In genomic region chrX:40538391-40538790, GRCh38 we compare ENCODE assay signal across 15 cellular contexts. TPM values are rescaled to one million over a fixed set of nuclear protein-coding genes. Genes with fewer than 3 reads are reported as not detected.
DNase-seq lines count a peak whose midpoint lies in the region; ATAC-seq and TF ChIP-seq lines count a peak whose summit lies in the region.
"Had no signal": no experiment of that assay in that cellular context is flagged by ENCODE, and none has a peak within 500 bp of the region (broad histone marks: within the 10 kb centered on the region; RNA-seq: fewer than 3 reads in every experiment).

No MANE protein-coding gene starts in this region.

- H3K4me1 ChIP-seq in HEK293 (ENCODE audit: control insufficient read depth, insufficient read depth, low read length) (peaks cover 4% of the 10 kb centered on the region; the same call in 1 of the 2 replicates), SJCRH30 (peaks cover 3% of the 10 kb centered on the region; the same call in 1 of the 2 replicates), smooth muscle cell (ENCODE audit: low read depth) (no peaks in the 10 kb centered on the region)

- WGBS in smooth muscle cell (ENCODE audit: low lambda C conversion rate): 44% methylated on average over 5 of the region's 5 CpGs

- intact Hi-C loops in left colon (cut with DNase I, micrococcal nuclease): no loop called here

- H3K4me2 ChIP-seq in smooth muscle cell: peak overlapping the region; percentile 17
- H3K4me2 ChIP-seq: KMS-11 had no signal

- H3K9me3 ChIP-seq in HEK293 (ENCODE audit: control insufficient read depth, insufficient read depth, low read depth, low read length): no peaks in the 10 kb centered on the region
- H3K9me3 ChIP-seq in SJCRH30 (replicated peaks): no peaks in the 10 kb centered on the region
- no peaks in the 10 kb centered on the region for H3K9me3 ChIP-seq in smooth muscle cell (replicated peaks; ENCODE audit: low read depth)

- no peak overlapping the region for H3K9ac ChIP-seq in smooth muscle cell (ENCODE audit: low read depth)
- H3K9ac ChIP-seq: KMS-11 had no signal

- no peaks in the 10 kb centered on the region for H3K27me3 ChIP-seq in SJCRH30
- no peaks in the 10 kb centered on the region for H3K27me3 ChIP-seq in smooth muscle cell (ENCODE audit: low read depth)

- POLR2A ChIA-PET in HEK293 (lab: Yijun Ruan, JAX): no interaction called here

- DNase-seq in SJCRH30 (no peak), left colon (no peak), smooth muscle cell (lab: John Stamatoyannopoulos, UW; ENCODE audit: unreplicated experiment) (no peak), NCI-H524 treated with DMSO at 0.1 percent for 48 hours (lab: John Stamatoyannopoulos, UW) (no peak), NCI-H446 (lab: John Stamatoyannopoulos, UW) (no peak)
- no peak for DNase-seq in activated CD8-positive, alpha-beta memory T cell treated with anti-CD3 and anti-CD28 coated beads for 24 hours
- DNase-seq: ACHN, EL, IMR-90, NCI-H1105, NCI-H2227 treated with DMSO at 0.1 percent for 48 hours had no signal

- H3K79me2 ChIP-seq in smooth muscle cell (ENCODE audit: low read depth): no peaks in the 10 kb centered on the region

- no peak for TF ChIP-seq CTCF in HEK293 (tag by site-specific recombination; IDR thresholded peaks at IDR 0.05)
- TF ChIP-seq CTCF in smooth muscle cell (IDR thresholded peaks at IDR 0.05; ENCODE audit: borderline replicate concordance, insufficient read depth, poor library complexity, severe bottlenecking): no peak

- no peaks in the 10 kb centered on the region for H4K20me1 ChIP-seq in smooth muscle cell (ENCODE audit: low read depth)

- H3K27ac ChIP-seq in HEK293 (ENCODE audit: extremely low read depth, low read depth, low read length): no peak overlapping the region
- peak overlapping the region; percentile 87; the same call in 1 of the 2 replicates for H3K27ac ChIP-seq in SJCRH30
- H3K27ac ChIP-seq in smooth muscle cell (ENCODE audit: low read depth): peak overlapping the region; percentile 57
- H3K27ac ChIP-seq: C4-2B, KMS-11 had no signal

- H3F3A ChIP-seq in smooth muscle cell (ENCODE audit: low read depth): peaks cover 2% of the 10 kb centered on the region

- CTCF ChIA-PET in HEK293 (lab: Yijun Ruan, JAX): interaction anchor here (0.5 to 1.8 kb wide), 7 partner anchors 8 to 360 kb away, joined by 3 to 9 read pairs (median 3); no protein-coding TSS in a partner anchor

- H2AFZ ChIP-seq in smooth muscle cell (ENCODE audit: low read depth): peak overlapping the region; percentile 49

- H3K36me3 ChIP-seq in HEK293 (ENCODE audit: control insufficient read depth in 2 of 2, insufficient read depth in 1 of 2, low read length in 2 of 2) (no peaks in the 10 kb centered on the region), SJCRH30 (no peaks in the 10 kb centered on the region), smooth muscle cell (ENCODE audit: low read depth) (no peaks in the 10 kb centered on the region)

- no peak overlapping the region for H3K4me3 ChIP-seq in HEK293 (ENCODE audit: low read depth, low read length)
- peak overlapping the region; percentile 46 for H3K4me3 ChIP-seq in SJCRH30
- no peak overlapping the region for H3K4me3 ChIP-seq in smooth muscle cell

- peak; percentile 66 for ATAC-seq in left colon
- ATAC-seq: Right ventricle myocardium inferior had no signal

TF ChIP-seq in HEK293, 187 proteins besides CTCF, POLR2A, EP300 and RAD21:
- TF ChIP-seq ZNF274 (IDR thresholded peaks at IDR 0.05; ENCODE audit: low read length) (no peak), ZNF274 (tag by site-specific recombination; IDR thresholded peaks at IDR 0.05; ENCODE audit: borderline replicate concordance) (no peak), ZBTB20 (tag by site-specific recombination; IDR thresholded peaks at IDR 0.05) (0 out of 2 replicates have a peak, but pooled peaks have one; percentile 21), ZBTB8A (tag by site-specific recombination; IDR thresholded peaks at IDR 0.05) (0 out of 2 replicates have a peak, but pooled peaks have one; percentile 31), PRDM6 (tag by site-specific recombination; IDR thresholded peaks at IDR 0.05) (peak; percentile 87)

RNA-seq across cellular contexts. Expression of gene ATP6AP2, which starts 42.4 kb away (rescaled TPM):
- total RNA-seq in SJCRH30 (2014; rRNA removed; shearing (Covaris generic)): 44.7 and 47.3 TPM in 2 replicates
- total RNA-seq in left colon (10 to 100 TPM; 74.0 to 88.1 TPM), smooth muscle cell (164 and 205 TPM in 2 replicates)
- 179 and 207 TPM in 2 replicates for polyA plus RNA-seq in smooth muscle cell
